Comparison of ENCODE assay signal across 1 cellular context in the genomic region with DNA sequence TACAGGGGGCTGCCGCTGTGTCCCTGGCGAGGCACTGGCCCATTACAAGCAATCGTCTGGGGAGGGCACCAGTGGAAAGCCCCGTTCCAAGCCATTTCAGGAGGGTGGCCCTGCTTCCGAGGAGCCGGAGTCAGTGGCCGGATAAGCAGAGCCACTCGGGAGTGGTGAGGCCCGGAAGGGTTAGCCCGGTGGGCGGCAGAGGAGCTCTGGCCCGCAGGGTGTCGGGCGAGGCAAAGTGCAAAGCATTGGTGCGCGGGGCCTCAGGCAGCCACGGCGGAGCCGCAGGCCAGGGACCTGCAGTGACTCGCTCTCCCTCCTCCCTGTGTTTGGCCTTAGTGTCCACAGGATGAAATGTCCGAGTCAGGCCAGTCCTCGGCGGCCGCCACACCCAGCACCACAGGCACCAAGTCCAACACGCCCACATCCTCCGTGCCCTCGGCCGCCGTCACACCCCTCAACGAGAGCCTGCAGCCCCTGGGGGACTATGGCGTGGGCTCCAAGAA.
TF ChIP-seq lines count a peak whose summit lies in the region.

No MANE protein-coding gene starts in this region.

TF ChIP-seq in HepG2, 621 proteins besides CTCF, POLR2A, EP300 and RAD21:
- no peak for TF ChIP-seq ELF1 (CRISPR knock-in tag; IDR thresholded peaks at IDR 0.05)
- peak; percentile 39 for TF ChIP-seq AGO2 (optimal IDR thresholded peaks at IDR 0.05; ENCODE audit: low read depth, low read length)
TF ChIP-seq in HepG2: peak in this region for 1.
